27 cellular contexts compared by ENCODE assay signal in the genomic region with DNA sequence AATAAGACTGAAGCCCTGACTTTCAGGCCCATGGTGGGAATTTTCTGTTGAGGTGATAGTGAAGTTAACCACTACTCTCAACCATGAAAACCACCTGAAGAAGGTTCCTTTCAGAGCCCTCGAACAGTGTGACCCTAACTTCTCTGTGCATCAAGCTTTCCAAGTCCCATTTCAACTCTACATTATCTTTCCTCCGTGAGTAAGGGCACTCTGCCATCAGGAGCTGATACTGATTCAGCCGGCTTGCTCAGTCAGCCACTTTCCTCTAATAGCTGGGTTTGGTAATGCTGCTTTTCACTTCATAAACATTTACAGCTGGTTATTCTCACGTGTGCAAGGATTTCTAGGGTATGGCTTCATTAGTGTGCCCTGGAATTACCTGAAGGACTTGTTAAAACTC. TPM values are rescaled to one million over a fixed set of nuclear protein-coding genes. Genes with fewer than 3 reads are reported as not detected.
"Had no signal": no experiment of that assay in that cellular context is flagged by ENCODE, and none has a peak within 500 bp of the region (broad histone marks: within the 10 kb centered on the region; RNA-seq: fewer than 3 reads in every experiment).

No MANE protein-coding gene starts in this region.

- H3K9me3 ChIP-seq: esophagus muscularis mucosa, mucosa of descending colon, spleen, thoracic aorta, tibial nerve, upper lobe of left lung had no signal

- H3K27ac Mint-ChIP-seq: mesothelial cell of epicardium; natural killer cell treated with Interleukin-12 subunit alpha and Interleukin-12 subunit beta and Interleukin-15 and Interleukin-18, amount 100 ng/mL, for 72 hours; progenitor cell of endocrine pancreas; stimulated activated memory B cell treated with anti-CD40 and anti-IgM and Interleukin-4, amounts not matched to agents 10 μg/mL and 1 μg/mL and 100 μg/mL, for 72 hours; stimulated activated naive CD8-positive, alpha-beta T cell treated with anti-CD3 and anti-CD28 coated beads, Interleukin-15, Interleukin-2, amounts not matched to agents 100 ng/mL and 50 ng/mL, for 24 hours had no signal

- H3K27me3 ChIP-seq: esophagus muscularis mucosa, spleen, tibial nerve, upper lobe of left lung had no signal

- H3K4me1 ChIP-seq: esophagus muscularis mucosa, parathyroid adenoma, tibial nerve, upper lobe of left lung had no signal

- H3K4me1 Mint-ChIP-seq: mesothelial cell of epicardium; naive B cell; neural crest cell; stimulated activated memory B cell treated with anti-CD40 and anti-IgM and Interleukin-4, amounts not matched to agents 10 μg/mL and 1 μg/mL and 100 μg/mL, for 72 hours had no signal

- H3K4me3 ChIP-seq: coronary artery, esophagus muscularis mucosa, mucosa of descending colon, skin epidermis, spleen, thoracic aorta, tibial nerve, upper lobe of left lung had no signal

- H3K4me3 Mint-ChIP-seq: mesothelial cell of epicardium; naive B cell; natural killer cell treated with Interleukin-12 subunit alpha and Interleukin-12 subunit beta and Interleukin-15 and Interleukin-18, amount 100 ng/mL, for 72 hours; neural crest cell; stimulated activated memory B cell treated with anti-CD40 and anti-IgM and Interleukin-4, amounts not matched to agents 10 μg/mL and 1 μg/mL and 100 μg/mL, for 72 hours; stimulated activated naive CD8-positive, alpha-beta T cell treated with anti-CD3 and anti-CD28 coated beads, Interleukin-15, Interleukin-2, amounts not matched to agents 100 ng/mL and 50 ng/mL, for 24 hours had no signal

- H3K9me3 Mint-ChIP-seq: mesothelial cell of epicardium; naive B cell; natural killer cell treated with Interleukin-12 subunit alpha and Interleukin-12 subunit beta and Interleukin-15 and Interleukin-18, amount 100 ng/mL, for 72 hours; neural crest cell; stimulated activated memory B cell treated with anti-CD40 and anti-IgM and Interleukin-4, amounts not matched to agents 10 μg/mL and 1 μg/mL and 100 μg/mL, for 72 hours; stimulated activated naive CD8-positive, alpha-beta T cell treated with anti-CD3 and anti-CD28 coated beads, Interleukin-15, Interleukin-2, amounts not matched to agents 100 ng/mL and 50 ng/mL, for 24 hours had no signal

- ATAC-seq: left lobe of liver; mucosa of descending colon; natural killer cell treated with Interleukin-12 subunit alpha and Interleukin-12 subunit beta and Interleukin-15 and Interleukin-18, amount 100 ng/mL, for 72 hours; stimulated activated memory B cell treated with anti-CD40 and anti-IgM and Interleukin-4, amounts not matched to agents 10 μg/mL and 1 μg/mL and 100 μg/mL, for 72 hours had no signal

- H3K27ac ChIP-seq: coronary artery, esophagus muscularis mucosa, parathyroid adenoma, skin epidermis, spleen, thoracic aorta, tibial nerve, upper lobe of left lung had no signal

- DNase-seq: dermis blood vessel endothelial cell; effector memory CD4-positive, alpha-beta T cell; foreskin melanocyte; glutamatergic neuron; mesenchymal stem cell; mucosa of descending colon; naive B cell; spleen; stimulated activated CD4-positive, alpha-beta T cell treated with anti-CD3 and anti-CD28 coated beads, Interleukin-4, amount 100 ng/mL, for 4 hours; upper lobe of left lung had no signal

- H3K27me3 Mint-ChIP-seq: naive B cell; natural killer cell treated with Interleukin-12 subunit alpha and Interleukin-12 subunit beta and Interleukin-15 and Interleukin-18, amount 100 ng/mL, for 72 hours; progenitor cell of endocrine pancreas; stimulated activated memory B cell treated with anti-CD40 and anti-IgM and Interleukin-4, amounts not matched to agents 10 μg/mL and 1 μg/mL and 100 μg/mL, for 72 hours; stimulated activated naive CD8-positive, alpha-beta T cell treated with anti-CD3 and anti-CD28 coated beads, Interleukin-15, Interleukin-2, amounts not matched to agents 100 ng/mL and 50 ng/mL, for 24 hours had no signal

RNA-seq across cellular contexts. Expression of a gene that starts 10.7 kb away (rescaled TPM):
- total RNA-seq: dermis blood vessel endothelial cell, endothelial cell of umbilical vein, epithelial cell of proximal tubule, fibroblast of lung, lung microvascular endothelial cell had no signal
- polyA plus RNA-seq: endothelial cell of umbilical vein, fibroblast of lung had no signal
